In the genomic region with DNA sequence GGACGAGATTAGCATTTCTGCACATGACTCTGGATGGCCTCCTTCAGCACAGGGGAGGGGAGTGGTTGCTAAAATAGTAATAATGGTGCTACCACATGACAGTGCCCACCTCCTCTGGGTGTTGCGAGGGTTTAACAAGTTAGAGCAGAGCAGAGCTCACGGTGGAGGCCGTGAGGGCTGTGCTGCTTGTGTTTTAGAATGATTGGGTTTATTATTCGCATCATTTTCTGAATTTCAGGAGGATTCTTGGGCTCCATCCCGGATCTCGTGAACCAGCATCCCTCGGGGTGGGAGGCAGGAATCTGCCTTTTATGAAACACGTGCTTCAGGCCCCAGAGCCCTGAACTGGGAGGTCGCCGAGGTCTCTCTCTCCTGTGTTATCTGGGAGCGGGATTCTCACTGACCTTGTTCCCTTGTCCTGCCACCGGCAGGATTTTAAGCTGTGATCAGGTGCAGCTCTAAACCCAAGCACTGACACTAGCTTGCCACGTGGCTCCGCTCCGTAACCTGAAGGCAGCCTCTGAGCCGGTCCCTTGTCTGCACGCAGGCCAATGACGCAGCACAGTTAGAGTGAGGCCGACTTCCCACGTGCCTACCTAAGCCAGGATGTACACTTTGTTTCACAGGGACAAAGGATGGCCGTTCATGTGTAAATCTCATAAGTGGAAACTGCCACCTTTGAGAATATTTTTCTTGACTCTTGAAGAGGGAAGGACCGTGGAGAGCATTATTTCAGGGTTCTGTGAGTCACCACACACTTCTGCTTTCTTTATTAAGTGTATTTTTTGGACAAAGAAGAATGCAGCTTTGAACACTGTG, we compare ENCODE assay signal across 11 cellular contexts.
DNase-seq lines count a peak whose midpoint lies in the region; ATAC-seq lines count a peak whose summit lies in the region.
"Had no signal": no experiment of that assay in that cellular context is flagged by ENCODE, and none has a peak within 500 bp of the region (broad histone marks: within the 10 kb centered on the region; RNA-seq: fewer than 3 reads in every experiment).

No MANE protein-coding gene starts in this region.

- peaks cover 11 to 12% of the 10 kb centered on the region in 2 donors for H3K4me1 Mint-ChIP-seq in immature natural killer cell

- peaks cover 4 to 5% (median 5%) of the 10 kb centered on the region in 3 donors for H3K36me3 Mint-ChIP-seq in immature natural killer cell

- H3K27ac ChIP-seq in neuronal stem cell (replicated peaks; ENCODE audit: low read length) (no peak overlapping the region), caudate nucleus (ENCODE audit: low read depth, low read length) (no peak overlapping the region)

- H3K4me2 ChIP-seq in neuronal stem cell (ENCODE audit: insufficient read depth, low read length, poor library complexity, severe bottlenecking), result no peak overlapping the region

- H3K18ac ChIP-seq in neuronal stem cell (ENCODE audit: low read length), result peak overlapping the region; percentile 84

- H3K4ac ChIP-seq in neuronal stem cell (ENCODE audit: low read length), result no peak overlapping the region

- H2AK5ac ChIP-seq in neuronal stem cell (ENCODE audit: low read depth, low read length), result no peak overlapping the region

- H3K27me3 ChIP-seq in H7 (ENCODE audit: control insufficient read depth, insufficient read depth, low read length), result no peaks in the 10 kb centered on the region
- H3K27me3 ChIP-seq in neuronal stem cell (ENCODE audit: control insufficient read depth in 3 of 3, insufficient read depth in 3 of 3, low read depth in 1 of 3, low read length in 3 of 3), result no peaks in the 10 kb centered on the region

- peaks cover 16 to 22% of the 10 kb centered on the region in 2 donors for H3K4me1 ChIP-seq in neuronal stem cell (ENCODE audit: control insufficient read depth in 2 of 2, insufficient read depth in 1 of 2, low read depth in 1 of 2, low read length in 2 of 2)

- peaks cover 0 to 3% (median 0%) of the 10 kb centered on the region in 6 donors for H3K9me3 Mint-ChIP-seq in immature natural killer cell

- peak; percentile 29 for ATAC-seq in GM18520 (IDR thresholded peaks at IDR 0.05; ENCODE audit: unreplicated experiment)

- no peak overlapping the region for H3K27ac Mint-ChIP-seq in immature natural killer cell

- no peak overlapping the region for H3K4me3 Mint-ChIP-seq in immature natural killer cell

- WGBS in neuronal stem cell (ENCODE audit: extremely low coverage in 2 of 2, insufficient read length in 2 of 2, insufficient replicate concordance in 1 of 2), 2 donors, result no CpG with 5 or more reads among the region's 23 CpGs

- H3K23ac ChIP-seq in neuronal stem cell (ENCODE audit: low read depth, low read length, poor library complexity), result no peak overlapping the region

- no peak overlapping the region for H4K8ac ChIP-seq in neuronal stem cell (ENCODE audit: low read depth, low read length)

- H3K36me3 ChIP-seq in H7 (replicated peaks; ENCODE audit: control insufficient read depth, insufficient read depth, low read length), result no peaks in the 10 kb centered on the region
- no peaks in the 10 kb centered on the region for H3K36me3 ChIP-seq in neuronal stem cell (replicated peaks in 1 of 2; ENCODE audit: control insufficient read depth in 2 of 2, insufficient read depth in 2 of 2, low read length in 2 of 2)

- H2BK15ac ChIP-seq in neuronal stem cell (ENCODE audit: low read length), result peak overlapping the region; percentile 0

- H3K4me3 ChIP-seq in H7 (ENCODE audit: insufficient read depth, low read depth, low read length) (no peak overlapping the region), neuronal stem cell (ENCODE audit: low read length in 2 of 2) (no peak overlapping the region)

- no peak overlapping the region for H2BK5ac ChIP-seq in neuronal stem cell (ENCODE audit: low read length)

- H3K14ac ChIP-seq in neuronal stem cell (ENCODE audit: low read length), result no peak overlapping the region

- H4K91ac ChIP-seq in neuronal stem cell (ENCODE audit: low read depth, low read length, poor library complexity), result no peak overlapping the region

- peaks cover 0 to 2% (median 2%) of the 10 kb centered on the region in 3 donors for H3K27me3 Mint-ChIP-seq in immature natural killer cell (ENCODE audit: low read depth in 3 of 3)

- DNase-seq in H7 (peak; percentile 34), NOMO-1 treated with DMSO at 0.1 percent for 48 hours (lab: John Stamatoyannopoulos, UW; ENCODE audit: unreplicated experiment) (peak; percentile 85), neuronal stem cell (ENCODE audit: low spot score) (no peak), immature natural killer cell (no peak), caudate nucleus (lab: John Stamatoyannopoulos, UW) (no peak), NCI-H774 (lab: John Stamatoyannopoulos, UW) (no peak)
- DNase-seq: activated CD4-positive, alpha-beta T cell treated with anti-CD3 and anti-CD28 coated beads for 1 hour; activated naive CD4-positive, alpha-beta T cell treated with Interleukin-2 at 50 U/mL for 16 hours; cortex of kidney; Right ventricle myocardium superior had no signal

- no peak overlapping the region for H3K9ac ChIP-seq in neuronal stem cell (ENCODE audit: low read depth, low read length, poor library complexity)

- H3K9me3 ChIP-seq in neuronal stem cell (replicated peaks in 1 of 2; ENCODE audit: control insufficient read depth in 2 of 2, insufficient read depth in 1 of 2, low read depth in 1 of 2, low read length in 2 of 2), result no peaks in the 10 kb centered on the region

- no peaks in the 10 kb centered on the region for H3K79me1 ChIP-seq in neuronal stem cell (ENCODE audit: low read depth, low read length)

- H2AFZ ChIP-seq in neuronal stem cell (ENCODE audit: low read length), result peak overlapping the region; percentile 46

- no peak overlapping the region for H2BK120ac ChIP-seq in neuronal stem cell (ENCODE audit: low read depth, low read length)

- H2BK12ac ChIP-seq in neuronal stem cell (ENCODE audit: low read length), result no peak overlapping the region

Comparison
In these comparisons a context has a peak if more than half of its experiments do, and no peak if none do; other contexts are left out.
1. DNase-seq: peak in H7 (single experiment) and NOMO-1 treated with DMSO at 0.1 percent for 48 hours (single experiment); none in neuronal stem cell (single experiment), immature natural killer cell (0 of 3), caudate nucleus (0 of 61) and NCI-H774 (single experiment).